ENCODE assay signal across 8 cellular contexts in genomic region chr3:77039606-77040553, GRCh38. TPM values are rescaled to one million over a fixed set of nuclear protein-coding genes. Genes with fewer than 3 reads are reported as not detected.
A peak's percentile ranks its signal among the peaks of the same experiment; 100 is the strongest.
DNase-seq lines count a peak whose midpoint lies in the region; ATAC-seq and TF ChIP-seq lines count a peak whose summit lies in the region.

TSS of gene ROBO2 (plus strand) at chr3:77040099. CDS start at chr3:77040786, 687 bp downstream.

- H3K9ac ChIP-seq in NT2/D1 (ENCODE audit: insufficient read length, low read depth) (peak within 1 kb of the TSS; percentile 71), neural cell (ENCODE audit: low read length) (peak within 1 kb of the TSS; percentile 80)

- peak; percentile 48 for ATAC-seq in GM19463 (IDR thresholded peaks at IDR 0.05; ENCODE audit: unreplicated experiment)
- no peak for ATAC-seq in GM21381 (IDR thresholded peaks at IDR 0.05; ENCODE audit: unreplicated experiment)

- DNase-seq in NT2/D1 (ENCODE audit: low read depth, low spot score): peak; percentile 59
- DNase-seq in GOT3 (lab: John Stamatoyannopoulos, UW): no peak
- DNase-seq in kidney glomerular epithelial cell (lab: John Stamatoyannopoulos, UW): no peak
- DNase-seq in activated CD4-positive, CD25-positive, alpha-beta regulatory T cell treated with anti-CD3 and anti-CD28 coated beads, Interleukin-2, amount 50 U/mL, for 72 hours: no peak

- H3K4me2 ChIP-seq in neural cell (ENCODE audit: low read length): peak within 1 kb of the TSS; percentile 89

- 3% methylated on average over 53 to 65 of the region's 65 CpGs for WGBS in esophagus, 2 donors

- no peak for TF ChIP-seq EP300 in neural cell (conservative IDR thresholded peaks at IDR 0.05; ENCODE audit: poor library complexity, severe bottlenecking)

- H3K4me3 ChIP-seq in NT2/D1 (ENCODE audit: insufficient read length, low read depth) (peak within 1 kb of the TSS; percentile 62), esophagus (ENCODE audit: low read depth in 1 of 2, low read length in 2 of 2) (peak within 1 kb of the TSS; percentile 64 to 72), neural cell (ENCODE audit: low read length) (peak within 1 kb of the TSS; percentile 77)

- peaks cover 29% of the 10 kb centered on the region for H3K27me3 ChIP-seq in NT2/D1 (ENCODE audit: insufficient read depth, insufficient read length)
- H3K27me3 ChIP-seq in esophagus (ENCODE audit: control insufficient read depth in 1 of 2, insufficient read depth in 2 of 2, low read length in 2 of 2): no peaks in the 10 kb centered on the region
- no peaks in the 10 kb centered on the region for H3K27me3 ChIP-seq in neural cell (ENCODE audit: insufficient read depth, low read depth, low read length)

- peak; percentile 25 for TF ChIP-seq RAD21 in neural cell (conservative IDR thresholded peaks at IDR 0.05)

- H3K79me2 ChIP-seq in neural cell (replicated peaks; ENCODE audit: insufficient read depth, low read length): peaks cover 45% of the 10 kb centered on the region

- no peaks in the 10 kb centered on the region for H3K4me1 ChIP-seq in NT2/D1 (ENCODE audit: insufficient read depth, insufficient read length)
- no peaks in the 10 kb centered on the region for H3K4me1 ChIP-seq in esophagus (ENCODE audit: control insufficient read depth in 2 of 2, insufficient read depth in 2 of 2, low read length in 1 of 2)

- no peak for TF ChIP-seq CTCF in neural cell (IDR thresholded peaks at IDR 0.05; ENCODE audit: poor library complexity, severe bottlenecking)

- H3K27ac ChIP-seq in esophagus (ENCODE audit: low read depth in 2 of 2, low read length in 1 of 2) (peak within 1 kb of the TSS; percentile 59 to 67), neural cell (ENCODE audit: low read length) (peak within 1 kb of the TSS; percentile 74)

- H3K9me3 ChIP-seq in NT2/D1 (ENCODE audit: insufficient read depth, low read length) (no peaks in the 10 kb centered on the region), esophagus (ENCODE audit: control insufficient read depth in 2 of 2, insufficient read depth in 1 of 2, low read depth in 1 of 2, low read length in 1 of 2) (no peaks in the 10 kb centered on the region), neural cell (ENCODE audit: low read length) (no peaks in the 10 kb centered on the region)

- no peaks in the 10 kb centered on the region for H3K9me2 ChIP-seq in neural cell (ENCODE audit: insufficient read depth, low read length)

- no peaks in the 10 kb centered on the region for H4K20me1 ChIP-seq in neural cell (ENCODE audit: insufficient read depth)

- H2AFZ ChIP-seq in neural cell (ENCODE audit: low read depth, low read length): peak within 1 kb of the TSS; percentile 29

- no peaks in the 10 kb centered on the region for H3F3A ChIP-seq in neural cell (ENCODE audit: insufficient read depth, low read length, poor library complexity, severe bottlenecking)

- H3K36me3 ChIP-seq in NT2/D1 (ENCODE audit: insufficient read depth, insufficient read length, low read length): no peaks in the 10 kb centered on the region
- H3K36me3 ChIP-seq in esophagus (ENCODE audit: control insufficient read depth in 2 of 2, insufficient read depth in 2 of 2, low read length in 1 of 2): no peaks in the 10 kb centered on the region
- H3K36me3 ChIP-seq in neural cell (ENCODE audit: insufficient read depth, low read length): no peaks in the 10 kb centered on the region

TF ChIP-seq in neural cell, 6 proteins besides CTCF, POLR2A, EP300 and RAD21:
- TF ChIP-seq SMC3 (conservative IDR thresholded peaks at IDR 0.05; ENCODE audit: poor library complexity) (peak; percentile 22), POLR2AphosphoS5 (IDR thresholded peaks at IDR 0.05) (no peak), REST (IDR thresholded peaks at IDR 0.05; ENCODE audit: borderline replicate concordance) (peak; percentile 4)

RNA-seq across cellular contexts. Expression of gene ROBO2, which starts in this region (rescaled TPM):
- polyA plus RNA-seq in esophagus: 1 to 10 TPM; 1.4 to 2.4 TPM
- polyA plus RNA-seq in neural cell: 55.5 and 55.8 TPM in 2 replicates
- polyA minus RNA-seq in neural cell: 214 and 219 TPM in 2 replicates

Comparison
In these comparisons a context has a peak if more than half of its experiments do, and no peak if none do; other contexts are left out.
1. RNA of gene ROBO2 (polyA plus RNA-seq): 55.5 to 55.8 TPM in neural cell; 1.4 to 2.4 TPM in esophagus; every median in the first group is over 10 times any median in the second.
2. Peak in every context shown above with its lines, with median percentiles within 50 percentile points of each other: H3K4me3 ChIP-seq.